ENCODE assay signal across 16 cellular contexts in genomic region chr4:145799225-145799624, GRCh38.
"Had no signal": no experiment of that assay in that cellular context is flagged by ENCODE, and none has a peak within 500 bp of the region (broad histone marks: within the 10 kb centered on the region; RNA-seq: fewer than 3 reads in every experiment).

No MANE protein-coding gene starts in this region.

- ATAC-seq: activated CD4-positive, alpha-beta T cell treated with anti-CD3 and anti-CD28 coated beads for 36 hours; activated T-cell treated with anti-CD3 and anti-CD28 coated beads, Interleukin-2, amount 50 U/mL, for 4 hours; natural killer cell treated with Interleukin-12 subunit alpha and Interleukin-12 subunit beta and Interleukin-15 and Interleukin-18, amount 100 ng/mL, for 72 hours had no signal

- DNase-seq: activated CD4-positive, alpha-beta memory T cell treated with anti-CD3 and anti-CD28 coated beads for 36 hours; activated CD4-positive, alpha-beta T cell treated with anti-CD3 and anti-CD28 coated beads for 36 hours; activated effector memory CD4-positive, alpha-beta T cell treated with Interleukin-2 at 50 U/mL for 16 hours; activated T-cell treated with anti-CD3 and anti-CD28 coated beads, Interleukin-2, amount 50 U/mL, for 4 hours; adrenal gland; foreskin fibroblast; occipital lobe; sigmoid colon; spleen; transverse colon had no signal

- H3K9me3 Mint-ChIP-seq: activated CD4-positive, alpha-beta memory T cell treated with anti-CD3 and anti-CD28 coated beads for 36 hours; activated naive CD4-positive, alpha-beta T cell treated with anti-CD3 and anti-CD28 coated beads, Interleukin-2, amount 50 U/mL, for 24 hours; activated T-cell treated with anti-CD3 and anti-CD28 coated beads, Interleukin-2, amount 50 U/mL, for 4 hours; memory B cell; natural killer cell treated with Interleukin-12 subunit alpha and Interleukin-12 subunit beta and Interleukin-15 and Interleukin-18, amount 100 ng/mL, for 72 hours; T-helper 1 cell treated with Interleukin-12 subunit alpha and Interleukin-12 subunit beta and Interleukin-4 antibody, amounts not matched to agents 30 μg/mL and 1 μg/mL, for 36 hours had no signal

- H3K27ac ChIP-seq: adrenal gland, cardiac muscle cell, sigmoid colon, spleen, transverse colon, vagina had no signal

- H3K4me1 ChIP-seq: transverse colon had no signal

- H3K9me3 ChIP-seq: adrenal gland, sigmoid colon, spleen, transverse colon, vagina had no signal

- H3K27me3 ChIP-seq: adrenal gland, cardiac muscle cell, sigmoid colon, spleen, transverse colon, vagina had no signal

- H3K36me3 Mint-ChIP-seq: natural killer cell treated with Interleukin-12 subunit alpha and Interleukin-12 subunit beta and Interleukin-15 and Interleukin-18, amount 100 ng/mL, for 72 hours had no signal

- H3K27me3 Mint-ChIP-seq: activated CD4-positive, alpha-beta memory T cell treated with anti-CD3 and anti-CD28 coated beads for 36 hours; activated CD4-positive, alpha-beta T cell treated with anti-CD3 and anti-CD28 coated beads for 36 hours; activated naive CD4-positive, alpha-beta T cell treated with anti-CD3 and anti-CD28 coated beads, Interleukin-2, amount 50 U/mL, for 24 hours; memory B cell; natural killer cell treated with Interleukin-12 subunit alpha and Interleukin-12 subunit beta and Interleukin-15 and Interleukin-18, amount 100 ng/mL, for 72 hours had no signal

- H3K36me3 ChIP-seq: adrenal gland, sigmoid colon, transverse colon, vagina had no signal

- H3K4me3 Mint-ChIP-seq: activated CD4-positive, alpha-beta memory T cell treated with anti-CD3 and anti-CD28 coated beads for 36 hours; activated CD4-positive, alpha-beta T cell treated with anti-CD3 and anti-CD28 coated beads for 36 hours; activated naive CD4-positive, alpha-beta T cell treated with anti-CD3 and anti-CD28 coated beads, Interleukin-2, amount 50 U/mL, for 24 hours; activated T-cell treated with anti-CD3 and anti-CD28 coated beads, Interleukin-2, amount 50 U/mL, for 4 hours; memory B cell; natural killer cell treated with Interleukin-12 subunit alpha and Interleukin-12 subunit beta and Interleukin-15 and Interleukin-18, amount 100 ng/mL, for 72 hours; T-helper 1 cell treated with Interleukin-12 subunit alpha and Interleukin-12 subunit beta and Interleukin-4 antibody, amounts not matched to agents 30 μg/mL and 1 μg/mL, for 36 hours had no signal

- H3K27ac Mint-ChIP-seq: activated CD4-positive, alpha-beta memory T cell treated with anti-CD3 and anti-CD28 coated beads for 36 hours; activated naive CD4-positive, alpha-beta T cell treated with anti-CD3 and anti-CD28 coated beads, Interleukin-2, amount 50 U/mL, for 24 hours; memory B cell; natural killer cell treated with Interleukin-12 subunit alpha and Interleukin-12 subunit beta and Interleukin-15 and Interleukin-18, amount 100 ng/mL, for 72 hours; T-helper 1 cell treated with Interleukin-12 subunit alpha and Interleukin-12 subunit beta and Interleukin-4 antibody, amounts not matched to agents 30 μg/mL and 1 μg/mL, for 36 hours had no signal

- H3K4me3 ChIP-seq: adrenal gland, cardiac muscle cell, sigmoid colon, spleen, transverse colon, vagina had no signal
